In genomic region chr19:16573925-16574324, GRCh38 we compare ENCODE assay signal across 8 cellular contexts.
DNase-seq lines count a peak whose midpoint lies in the region; ATAC-seq and TF ChIP-seq lines count a peak whose summit lies in the region.

No MANE protein-coding gene starts in this region.

- H3K9me3 ChIP-seq in DND-41 (ENCODE audit: insufficient read depth, low read length, severe bottlenecking): no peaks in the 10 kb centered on the region
- H3K9me3 ChIP-seq in parathyroid adenoma (ENCODE audit: control insufficient read depth, low read length): no peaks in the 10 kb centered on the region

- peaks cover 57% of the 10 kb centered on the region for H3K4me1 Mint-ChIP-seq in dendritic cell treated with granulocyte-macrophage colony-stimulating factor and Interleukin-4, amounts not matched to agents 40 ng/mL and 50 ng/mL, for 4 days (ENCODE audit: low read depth)

- intact Hi-C loops in dendritic cell treated with granulocyte-macrophage colony-stimulating factor and Interleukin-4, amounts not matched to agents 40 ng/mL and 50 ng/mL, for 4 days (cut with micrococcal nuclease): loop anchor here (5.0 kb wide), 1 partner anchor 53 kb away; the partner anchor contains the start of gene MED26

- H3K4me2 ChIP-seq in DND-41 (ENCODE audit: insufficient read depth, low read length) (peak overlapping the region; percentile 100), parathyroid adenoma (ENCODE audit: low read length) (peak overlapping the region; percentile 99)

- peak overlapping the region; percentile 23 for H3K4me3 Mint-ChIP-seq in dendritic cell treated with granulocyte-macrophage colony-stimulating factor and Interleukin-4, amounts not matched to agents 40 ng/mL and 50 ng/mL, for 4 days

- ATAC-seq in DND-41 (ENCODE audit: insufficient read depth, low read depth) (no peak), HG02588 (IDR thresholded peaks at IDR 0.05; ENCODE audit: unreplicated experiment) (no peak), GM21529 (IDR thresholded peaks at IDR 0.05; ENCODE audit: unreplicated experiment) (no peak)

- no peak overlapping the region for H2AFZ ChIP-seq in DND-41 (ENCODE audit: low read depth, low read length)
- no peak overlapping the region for H2AFZ ChIP-seq in parathyroid adenoma

- peak overlapping the region; percentile 27; the same call in 1 of the 2 replicates for H3K9ac ChIP-seq in DND-41 (ENCODE audit: low read depth, low read length)
- H3K9ac ChIP-seq in parathyroid adenoma: no peak overlapping the region

- no peaks in the 10 kb centered on the region for H3K27me3 ChIP-seq in DND-41 (ENCODE audit: insufficient read depth, low read length, poor library complexity)
- no peaks in the 10 kb centered on the region for H3K27me3 ChIP-seq in parathyroid adenoma (ENCODE audit: control insufficient read depth, insufficient read depth, low read length)

- peaks cover 58% of the 10 kb centered on the region for H4K20me1 ChIP-seq in DND-41 (ENCODE audit: insufficient read depth, low read length)

- no peaks in the 10 kb centered on the region for H3K27me3 Mint-ChIP-seq in dendritic cell treated with granulocyte-macrophage colony-stimulating factor and Interleukin-4, amounts not matched to agents 40 ng/mL and 50 ng/mL, for 4 days

- TF ChIP-seq CTCF in DND-41 (IDR thresholded peaks at IDR 0.05; ENCODE audit: borderline replicate concordance, extremely low read depth, low read length, poor library complexity, severe bottlenecking): no peak
- no peak for TF ChIP-seq CTCF in parathyroid adenoma (IDR thresholded peaks at IDR 0.05)

- no peak overlapping the region for H3K27ac Mint-ChIP-seq in dendritic cell treated with granulocyte-macrophage colony-stimulating factor and Interleukin-4, amounts not matched to agents 40 ng/mL and 50 ng/mL, for 4 days

- peaks cover 90% of the 10 kb centered on the region for H3K36me3 Mint-ChIP-seq in dendritic cell treated with granulocyte-macrophage colony-stimulating factor and Interleukin-4, amounts not matched to agents 40 ng/mL and 50 ng/mL, for 4 days (ENCODE audit: low read depth)

- peak overlapping the region; percentile 26; the same call in 1 of the 2 replicates for H3K27ac ChIP-seq in DND-41 (ENCODE audit: low read length)
- H3K27ac ChIP-seq in parathyroid adenoma: no peak overlapping the region

- H3K79me2 ChIP-seq in DND-41 (ENCODE audit: insufficient read depth, low read length): peaks cover 97% of the 10 kb centered on the region
- H3K79me2 ChIP-seq in parathyroid adenoma: peaks cover 67% of the 10 kb centered on the region

- H3K4me3 ChIP-seq in DND-41 (ENCODE audit: low read depth in 1 of 2, low read length in 2 of 2) (peak overlapping the region in 1 of 2 experiments; percentile 100; a peak in 2 of 4 replicates), parathyroid adenoma (ENCODE audit: low read depth, low read length) (no peak overlapping the region)

- H3K36me3 ChIP-seq in DND-41 (ENCODE audit: insufficient read depth, low read length) (peaks cover 82% of the 10 kb centered on the region), parathyroid adenoma (ENCODE audit: control insufficient read depth, insufficient read depth, low read length) (no peaks in the 10 kb centered on the region)

- no peaks in the 10 kb centered on the region for H3K9me3 Mint-ChIP-seq in dendritic cell treated with granulocyte-macrophage colony-stimulating factor and Interleukin-4, amounts not matched to agents 40 ng/mL and 50 ng/mL, for 4 days

- H3K4me1 ChIP-seq in DND-41 (ENCODE audit: insufficient read depth, low read length): peaks cover 59% of the 10 kb centered on the region
- H3K4me1 ChIP-seq in parathyroid adenoma: peaks cover 17% of the 10 kb centered on the region

- peak; percentile 39 for DNase-seq in DND-41
- DNase-seq in NAMALWA (ENCODE audit: low spot score): peak; percentile 36
- no peak for DNase-seq in SHP77 (lab: John Stamatoyannopoulos, UW)
- DNase-seq in DMS 273 (lab: John Stamatoyannopoulos, UW; ENCODE audit: unreplicated experiment): no peak

Comparison
In these comparisons a context has a peak if more than half of its experiments do, and no peak if none do; other contexts are left out.
1. DNase-seq: peak in DND-41 (single experiment) and NAMALWA (single experiment); none in SHP77 (0 of 2) and DMS 273 (single experiment).